2 cellular contexts compared by ENCODE assay signal in genomic region chr2:17995594-17995993, GRCh38.
TF ChIP-seq lines count a peak whose summit lies in the region.

No MANE protein-coding gene starts in this region.

TF ChIP-seq in SK-N-SH, 30 proteins besides CTCF, POLR2A, EP300 and RAD21 (continued from another document):
- TF ChIP-seq REST (IDR thresholded peaks at IDR 0.05; ENCODE audit: low read depth, low read length) (no peak), SIN3A (IDR thresholded peaks at IDR 0.05; ENCODE audit: borderline replicate concordance, low read depth, low read length) (no peak), USF1 (IDR thresholded peaks at IDR 0.05; ENCODE audit: borderline replicate concordance, low read depth) (no peak), MEF2A (IDR thresholded peaks at IDR 0.05; ENCODE audit: borderline replicate concordance, low read depth) (no peak), TAF1 (IDR thresholded peaks at IDR 0.05; ENCODE audit: borderline replicate concordance, low read depth, low read length) (no peak), YY1 (IDR thresholded peaks at IDR 0.05; ENCODE audit: low read depth) (no peak), FOSL2 (IDR thresholded peaks at IDR 0.05; ENCODE audit: borderline replicate concordance, low read depth) (no peak), ELF1 (IDR thresholded peaks at IDR 0.05) (no peak), POLR2AphosphoS5 (IDR thresholded peaks at IDR 0.05; ENCODE audit: low read depth, low read length) (no peak), TEAD4 (IDR thresholded peaks at IDR 0.05; ENCODE audit: borderline replicate concordance, insufficient read depth) (no peak), GABPA (IDR thresholded peaks at IDR 0.05; ENCODE audit: low read depth) (no peak), NRF1 (IDR thresholded peaks at IDR 0.05; ENCODE audit: low read depth, low read length) (no peak), TCF12 (IDR thresholded peaks at IDR 0.05) (no peak), JUND (IDR thresholded peaks at IDR 0.05) (no peak), GATA2 (CRISPR knock-in tag; IDR thresholded peaks at IDR 0.05) (no peak), FOXJ3 (CRISPR knock-in tag; IDR thresholded peaks at IDR 0.05) (no peak), USF2 (IDR thresholded peaks at IDR 0.05; ENCODE audit: borderline replicate concordance, low read depth, low read length) (no peak)

TF ChIP-seq in SK-N-SH treated with all-trans-retinoic acid at 6 μM for 48 hours, 23 proteins besides CTCF, POLR2A, EP300 and RAD21:
- TF ChIP-seq POU6F1 (CRISPR knock-in tag; IDR thresholded peaks at IDR 0.05; ENCODE audit: borderline replicate concordance, low read depth), result no peak
- TF ChIP-seq ARNTL (CRISPR knock-in tag; IDR thresholded peaks at IDR 0.05; ENCODE audit: borderline replicate concordance, low read depth), result no peak
- no peak for TF ChIP-seq GLIS3 (CRISPR knock-in tag; IDR thresholded peaks at IDR 0.05)
- TF ChIP-seq TSHZ2 (CRISPR knock-in tag; IDR thresholded peaks at IDR 0.05), result no peak
- no peak for TF ChIP-seq BACH2 (CRISPR knock-in tag; IDR thresholded peaks at IDR 0.05; ENCODE audit: borderline replicate concordance)
- TF ChIP-seq CSDC2 (CRISPR knock-in tag; IDR thresholded peaks at IDR 0.05), result no peak
- no peak for TF ChIP-seq ZNF70 (CRISPR knock-in tag; IDR thresholded peaks at IDR 0.05)
- no peak for TF ChIP-seq PATZ1 (CRISPR knock-in tag; IDR thresholded peaks at IDR 0.05; ENCODE audit: borderline replicate concordance)
- TF ChIP-seq RARB (CRISPR knock-in tag; IDR thresholded peaks at IDR 0.05), result no peak
- TF ChIP-seq OSR1 (CRISPR knock-in tag; IDR thresholded peaks at IDR 0.05), result no peak
- TF ChIP-seq TOX (CRISPR knock-in tag; IDR thresholded peaks at IDR 0.05; ENCODE audit: borderline replicate concordance), result no peak
